In the genomic region with DNA sequence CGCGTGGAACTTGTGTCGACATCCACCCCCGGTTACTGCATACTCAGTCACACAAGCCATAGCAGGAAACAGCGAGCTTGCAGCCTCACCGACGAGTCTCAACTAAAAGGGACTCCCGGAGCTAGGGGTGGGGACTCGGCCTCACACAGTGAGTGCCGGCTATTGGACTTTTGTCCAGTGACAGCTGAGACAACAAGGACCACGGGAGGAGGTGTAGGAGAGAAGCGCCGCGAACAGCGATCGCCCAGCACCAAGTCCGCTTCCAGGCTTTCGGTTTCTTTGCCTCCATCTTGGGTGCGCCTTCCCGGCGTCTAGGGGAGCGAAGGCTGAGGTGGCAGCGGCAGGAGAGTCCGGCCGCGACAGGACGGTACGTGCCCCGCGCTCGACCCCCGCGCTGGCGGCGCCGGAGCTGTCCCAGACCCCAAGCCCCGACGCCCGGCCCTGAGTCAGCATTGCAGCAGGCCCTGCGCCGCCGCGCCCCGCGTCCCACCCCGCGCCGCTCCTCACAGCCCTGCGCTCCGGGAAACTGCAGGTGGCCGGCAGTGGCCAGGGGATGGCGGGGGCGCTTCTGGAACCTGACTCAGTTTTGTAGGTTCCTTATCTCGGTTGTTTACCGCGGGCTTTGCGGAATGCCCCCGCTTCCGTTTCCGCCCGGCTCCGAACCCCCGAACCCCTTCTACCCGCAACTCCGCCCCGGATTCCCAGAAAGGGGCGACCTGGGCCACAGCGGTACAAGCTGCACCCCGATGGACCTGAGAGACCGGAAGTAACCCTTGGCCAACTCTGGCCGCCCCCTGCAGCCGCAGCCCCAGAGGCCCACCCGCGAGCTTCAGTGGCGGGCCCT, we compare ENCODE assay signal across 1 cellular context.
TF ChIP-seq lines count a peak whose summit lies in the region.

A gene (plus strand): TSS at position 50 of the 844 bp plus-strand sequence. CDS start 13,702 bp downstream, outside the sequence.

TF ChIP-seq in HepG2, 621 proteins besides CTCF, POLR2A, EP300 and RAD21 (continued from another document and continues in another):
- TF ChIP-seq AKAP8 (CRISPR knock-in tag; IDR thresholded peaks at IDR 0.05) (no peak; the same call in 1 of the 2 replicates), FOXC1 (CRISPR knock-in tag; IDR thresholded peaks at IDR 0.05; ENCODE audit: borderline replicate concordance) (no peak; the same call in 1 of the 2 replicates), HNRNPUL1 (IDR thresholded peaks at IDR 0.05; ENCODE audit: low read depth, low read length) (no peak), CAMTA2 (CRISPR knock-in tag; IDR thresholded peaks at IDR 0.05; ENCODE audit: borderline replicate concordance) (peak; percentile 98; the same call in 1 of the 2 replicates), REXO4 (CRISPR knock-in tag; IDR thresholded peaks at IDR 0.05; ENCODE audit: borderline replicate concordance) (peak; percentile 91; the same call in 1 of the 2 replicates), ZNF567 (CRISPR knock-in tag; IDR thresholded peaks at IDR 0.05; ENCODE audit: borderline replicate concordance) (peak; percentile 87), ZIK1 (CRISPR knock-in tag; IDR thresholded peaks at IDR 0.05; ENCODE audit: borderline replicate concordance, low read depth) (peak; percentile 83), NONO (IDR thresholded peaks at IDR 0.05) (no peak), NONO (CRISPR knock-in tag; conservative IDR thresholded peaks at IDR 0.05) (0 out of 2 replicates have a peak, but pooled peaks have one; percentile 29), POLR2AphosphoS2 (IDR thresholded peaks at IDR 0.05; ENCODE audit: low read depth, low read length) (no peak; the same call in 1 of the 2 replicates), ZNF550 (CRISPR knock-in tag; IDR thresholded peaks at IDR 0.05; ENCODE audit: borderline replicate concordance) (no peak), HDAC1 (CRISPR knock-in tag; IDR thresholded peaks at IDR 0.05) (no peak), NPAS2 (CRISPR knock-in tag; IDR thresholded peaks at IDR 0.05; ENCODE audit: borderline replicate concordance) (no peak), TEAD2 (CRISPR knock-in tag; IDR thresholded peaks at IDR 0.05) (0 out of 2 replicates have a peak, but pooled peaks have one; percentile 72), ARID2 (CRISPR knock-in tag; IDR thresholded peaks at IDR 0.05; ENCODE audit: borderline replicate concordance) (no peak), RXRB (CRISPR knock-in tag; IDR thresholded peaks at IDR 0.05; ENCODE audit: borderline replicate concordance) (peak; percentile 69), PAWR (CRISPR knock-in tag; IDR thresholded peaks at IDR 0.05; ENCODE audit: borderline replicate concordance) (no peak), ZNF253 (CRISPR knock-in tag; IDR thresholded peaks at IDR 0.05; ENCODE audit: borderline replicate concordance) (peak; percentile 86; the same call in 1 of the 2 replicates), ZSCAN20 (CRISPR knock-in tag; IDR thresholded peaks at IDR 0.05; ENCODE audit: borderline replicate concordance) (peak; percentile 95; the same call in 1 of the 2 replicates), ZNF263 (CRISPR knock-in tag; IDR thresholded peaks at IDR 0.05) (peak; percentile 48), ZNF24 (IDR thresholded peaks at IDR 0.05) (no peak), ZC3H4 (CRISPR knock-in tag; IDR thresholded peaks at IDR 0.05; ENCODE audit: borderline replicate concordance) (peak; percentile 82; the same call in 1 of the 2 replicates), ZNF652 (CRISPR knock-in tag; IDR thresholded peaks at IDR 0.05; ENCODE audit: borderline replicate concordance, low read depth) (0 out of 2 replicates have a peak, but pooled peaks have one; percentile 32), XRCC5 (optimal IDR thresholded peaks at IDR 0.05; ENCODE audit: low read length) (no peak), ZNF562 (CRISPR knock-in tag; IDR thresholded peaks at IDR 0.05; ENCODE audit: borderline replicate concordance) (no peak), SPEN (CRISPR knock-in tag; IDR thresholded peaks at IDR 0.05; ENCODE audit: low read depth) (peak; percentile 19), PAX8 (CRISPR knock-in tag; IDR thresholded peaks at IDR 0.05; ENCODE audit: borderline replicate concordance) (no peak; the same call in 1 of the 2 replicates), ZNF749 (CRISPR knock-in tag; IDR thresholded peaks at IDR 0.05; ENCODE audit: borderline replicate concordance) (peak; percentile 61; the same call in 1 of the 2 replicates), KDM6A (CRISPR knock-in tag; IDR thresholded peaks at IDR 0.05; ENCODE audit: low read depth) (no peak), RFX3 (CRISPR knock-in tag; IDR thresholded peaks at IDR 0.05) (0 out of 2 replicates have a peak, but pooled peaks have one; percentile 16), SATB2 (CRISPR knock-in tag; IDR thresholded peaks at IDR 0.05) (peak; percentile 93), ZNF10 (CRISPR knock-in tag; IDR thresholded peaks at IDR 0.05; ENCODE audit: borderline replicate concordance, low read depth) (no peak), GATAD2A (CRISPR knock-in tag; IDR thresholded peaks at IDR 0.05) (peak; percentile 83; the same call in 1 of the 2 replicates), ZNF296 (CRISPR knock-in tag; conservative IDR thresholded peaks at IDR 0.05) (peak; percentile 63; the same call in 1 of the 2 replicates), NCOA2 (CRISPR knock-in tag; IDR thresholded peaks at IDR 0.05) (peak; percentile 78), PTBP1 (IDR thresholded peaks at IDR 0.05; ENCODE audit: low read depth, low read length, poor library complexity, severe bottlenecking) (peak; percentile 31), HHEX (CRISPR knock-in tag; IDR thresholded peaks at IDR 0.05) (no peak), ZNF143 (CRISPR knock-in tag; IDR thresholded peaks at IDR 0.05) (no peak; the same call in 1 of the 2 replicates), ZNF572 (CRISPR knock-in tag; IDR thresholded peaks at IDR 0.05) (peak; percentile 65; the same call in 1 of the 2 replicates)
- TF ChIP-seq, protein P1, sequence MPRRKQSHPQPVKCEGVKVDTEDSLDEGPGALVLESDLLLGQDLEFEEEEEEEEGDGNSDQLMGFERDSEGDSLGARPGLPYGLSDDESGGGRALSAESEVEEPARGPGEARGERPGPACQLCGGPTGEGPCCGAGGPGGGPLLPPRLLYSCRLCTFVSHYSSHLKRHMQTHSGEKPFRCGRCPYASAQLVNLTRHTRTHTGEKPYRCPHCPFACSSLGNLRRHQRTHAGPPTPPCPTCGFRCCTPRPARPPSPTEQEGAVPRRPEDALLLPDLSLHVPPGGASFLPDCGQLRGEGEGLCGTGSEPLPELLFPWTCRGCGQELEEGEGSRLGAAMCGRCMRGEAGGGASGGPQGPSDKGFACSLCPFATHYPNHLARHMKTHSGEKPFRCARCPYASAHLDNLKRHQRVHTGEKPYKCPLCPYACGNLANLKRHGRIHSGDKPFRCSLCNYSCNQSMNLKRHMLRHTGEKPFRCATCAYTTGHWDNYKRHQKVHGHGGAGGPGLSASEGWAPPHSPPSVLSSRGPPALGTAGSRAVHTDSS (CRISPR knock-in tag; conservative IDR thresholded peaks at IDR 0.05), result 0 out of 2 replicates have a peak, but pooled peaks have one; percentile 58
- TF ChIP-seq, protein P2, sequence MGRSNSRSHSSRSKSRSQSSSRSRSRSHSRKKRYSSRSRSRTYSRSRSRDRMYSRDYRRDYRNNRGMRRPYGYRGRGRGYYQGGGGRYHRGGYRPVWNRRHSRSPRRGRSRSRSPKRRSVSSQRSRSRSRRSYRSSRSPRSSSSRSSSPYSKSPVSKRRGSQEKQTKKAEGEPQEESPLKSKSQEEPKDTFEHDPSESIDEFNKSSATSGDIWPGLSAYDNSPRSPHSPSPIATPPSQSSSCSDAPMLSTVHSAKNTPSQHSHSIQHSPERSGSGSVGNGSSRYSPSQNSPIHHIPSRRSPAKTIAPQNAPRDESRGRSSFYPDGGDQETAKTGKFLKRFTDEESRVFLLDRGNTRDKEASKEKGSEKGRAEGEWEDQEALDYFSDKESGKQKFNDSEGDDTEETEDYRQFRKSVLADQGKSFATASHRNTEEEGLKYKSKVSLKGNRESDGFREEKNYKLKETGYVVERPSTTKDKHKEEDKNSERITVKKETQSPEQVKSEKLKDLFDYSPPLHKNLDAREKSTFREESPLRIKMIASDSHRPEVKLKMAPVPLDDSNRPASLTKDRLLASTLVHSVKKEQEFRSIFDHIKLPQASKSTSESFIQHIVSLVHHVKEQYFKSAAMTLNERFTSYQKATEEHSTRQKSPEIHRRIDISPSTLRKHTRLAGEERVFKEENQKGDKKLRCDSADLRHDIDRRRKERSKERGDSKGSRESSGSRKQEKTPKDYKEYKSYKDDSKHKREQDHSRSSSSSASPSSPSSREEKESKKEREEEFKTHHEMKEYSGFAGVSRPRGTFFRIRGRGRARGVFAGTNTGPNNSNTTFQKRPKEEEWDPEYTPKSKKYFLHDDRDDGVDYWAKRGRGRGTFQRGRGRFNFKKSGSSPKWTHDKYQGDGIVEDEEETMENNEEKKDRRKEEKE (IDR thresholded peaks at IDR 0.05), result no peak
- TF ChIP-seq, protein P3, sequence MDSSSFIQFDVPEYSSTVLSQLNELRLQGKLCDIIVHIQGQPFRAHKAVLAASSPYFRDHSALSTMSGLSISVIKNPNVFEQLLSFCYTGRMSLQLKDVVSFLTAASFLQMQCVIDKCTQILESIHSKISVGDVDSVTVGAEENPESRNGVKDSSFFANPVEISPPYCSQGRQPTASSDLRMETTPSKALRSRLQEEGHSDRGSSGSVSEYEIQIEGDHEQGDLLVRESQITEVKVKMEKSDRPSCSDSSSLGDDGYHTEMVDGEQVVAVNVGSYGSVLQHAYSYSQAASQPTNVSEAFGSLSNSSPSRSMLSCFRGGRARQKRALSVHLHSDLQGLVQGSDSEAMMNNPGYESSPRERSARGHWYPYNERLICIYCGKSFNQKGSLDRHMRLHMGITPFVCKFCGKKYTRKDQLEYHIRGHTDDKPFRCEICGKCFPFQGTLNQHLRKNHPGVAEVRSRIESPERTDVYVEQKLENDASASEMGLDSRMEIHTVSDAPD (CRISPR knock-in tag; IDR thresholded peaks at IDR 0.05), result peak; percentile 40; the same call in 1 of the 2 replicates
- TF ChIP-seq, protein P4, sequence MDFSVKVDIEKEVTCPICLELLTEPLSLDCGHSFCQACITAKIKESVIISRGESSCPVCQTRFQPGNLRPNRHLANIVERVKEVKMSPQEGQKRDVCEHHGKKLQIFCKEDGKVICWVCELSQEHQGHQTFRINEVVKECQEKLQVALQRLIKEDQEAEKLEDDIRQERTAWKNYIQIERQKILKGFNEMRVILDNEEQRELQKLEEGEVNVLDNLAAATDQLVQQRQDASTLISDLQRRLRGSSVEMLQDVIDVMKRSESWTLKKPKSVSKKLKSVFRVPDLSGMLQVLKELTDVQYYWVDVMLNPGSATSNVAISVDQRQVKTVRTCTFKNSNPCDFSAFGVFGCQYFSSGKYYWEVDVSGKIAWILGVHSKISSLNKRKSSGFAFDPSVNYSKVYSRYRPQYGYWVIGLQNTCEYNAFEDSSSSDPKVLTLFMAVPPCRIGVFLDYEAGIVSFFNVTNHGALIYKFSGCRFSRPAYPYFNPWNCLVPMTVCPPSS (IDR thresholded peaks at IDR 0.05), result no peak
- TF ChIP-seq, protein P5, sequence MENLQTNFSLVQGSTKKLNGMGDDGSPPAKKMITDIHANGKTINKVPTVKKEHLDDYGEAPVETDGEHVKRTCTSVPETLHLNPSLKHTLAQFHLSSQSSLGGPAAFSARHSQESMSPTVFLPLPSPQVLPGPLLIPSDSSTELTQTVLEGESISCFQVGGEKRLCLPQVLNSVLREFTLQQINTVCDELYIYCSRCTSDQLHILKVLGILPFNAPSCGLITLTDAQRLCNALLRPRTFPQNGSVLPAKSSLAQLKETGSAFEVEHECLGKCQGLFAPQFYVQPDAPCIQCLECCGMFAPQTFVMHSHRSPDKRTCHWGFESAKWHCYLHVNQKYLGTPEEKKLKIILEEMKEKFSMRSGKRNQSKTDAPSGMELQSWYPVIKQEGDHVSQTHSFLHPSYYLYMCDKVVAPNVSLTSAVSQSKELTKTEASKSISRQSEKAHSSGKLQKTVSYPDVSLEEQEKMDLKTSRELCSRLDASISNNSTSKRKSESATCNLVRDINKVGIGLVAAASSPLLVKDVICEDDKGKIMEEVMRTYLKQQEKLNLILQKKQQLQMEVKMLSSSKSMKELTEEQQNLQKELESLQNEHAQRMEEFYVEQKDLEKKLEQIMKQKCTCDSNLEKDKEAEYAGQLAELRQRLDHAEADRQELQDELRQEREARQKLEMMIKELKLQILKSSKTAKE (CRISPR knock-in tag; IDR thresholded peaks at IDR 0.05; ENCODE audit: borderline replicate concordance), result peak; percentile 22; the same call in 1 of the 2 replicates
- TF ChIP-seq, protein P6, sequence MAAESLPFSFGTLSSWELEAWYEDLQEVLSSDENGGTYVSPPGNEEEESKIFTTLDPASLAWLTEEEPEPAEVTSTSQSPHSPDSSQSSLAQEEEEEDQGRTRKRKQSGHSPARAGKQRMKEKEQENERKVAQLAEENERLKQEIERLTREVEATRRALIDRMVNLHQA (CRISPR knock-in tag; IDR thresholded peaks at IDR 0.05), result no peak
- TF ChIP-seq, protein P7, sequence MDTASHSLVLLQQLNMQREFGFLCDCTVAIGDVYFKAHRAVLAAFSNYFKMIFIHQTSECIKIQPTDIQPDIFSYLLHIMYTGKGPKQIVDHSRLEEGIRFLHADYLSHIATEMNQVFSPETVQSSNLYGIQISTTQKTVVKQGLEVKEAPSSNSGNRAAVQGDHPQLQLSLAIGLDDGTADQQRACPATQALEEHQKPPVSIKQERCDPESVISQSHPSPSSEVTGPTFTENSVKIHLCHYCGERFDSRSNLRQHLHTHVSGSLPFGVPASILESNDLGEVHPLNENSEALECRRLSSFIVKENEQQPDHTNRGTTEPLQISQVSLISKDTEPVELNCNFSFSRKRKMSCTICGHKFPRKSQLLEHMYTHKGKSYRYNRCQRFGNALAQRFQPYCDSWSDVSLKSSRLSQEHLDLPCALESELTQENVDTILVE (CRISPR knock-in tag; IDR thresholded peaks at IDR 0.05), result peak; percentile 75; the same call in 1 of the 2 replicates
- TF ChIP-seq, protein P8, sequence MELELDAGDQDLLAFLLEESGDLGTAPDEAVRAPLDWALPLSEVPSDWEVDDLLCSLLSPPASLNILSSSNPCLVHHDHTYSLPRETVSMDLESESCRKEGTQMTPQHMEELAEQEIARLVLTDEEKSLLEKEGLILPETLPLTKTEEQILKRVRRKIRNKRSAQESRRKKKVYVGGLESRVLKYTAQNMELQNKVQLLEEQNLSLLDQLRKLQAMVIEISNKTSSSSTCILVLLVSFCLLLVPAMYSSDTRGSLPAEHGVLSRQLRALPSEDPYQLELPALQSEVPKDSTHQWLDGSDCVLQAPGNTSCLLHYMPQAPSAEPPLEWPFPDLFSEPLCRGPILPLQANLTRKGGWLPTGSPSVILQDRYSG (CRISPR knock-in tag; IDR thresholded peaks at IDR 0.05), result peak; percentile 94
